Comparison of ENCODE assay signal across 21 cellular contexts in the genomic region with DNA sequence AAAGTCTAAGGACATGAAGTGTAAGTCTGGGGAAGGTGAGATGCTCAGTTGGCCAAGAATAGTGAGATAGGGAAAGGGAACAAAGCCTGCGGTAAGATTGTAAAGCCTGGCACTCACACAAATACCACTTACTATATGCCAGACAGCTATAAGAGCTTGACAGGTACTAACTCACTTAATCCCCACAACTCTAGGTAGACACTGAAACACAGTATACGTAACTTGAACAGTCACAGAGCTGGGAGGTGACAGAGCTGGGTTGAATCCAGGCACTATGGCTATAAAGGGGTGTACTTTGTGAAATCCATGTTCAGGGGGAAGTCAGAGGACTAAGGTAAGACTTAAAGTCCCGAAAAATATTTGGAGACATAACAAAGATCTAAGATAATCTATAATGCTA.
"Had no signal": no experiment of that assay in that cellular context is flagged by ENCODE, and none has a peak within 500 bp of the region (broad histone marks: within the 10 kb centered on the region; RNA-seq: fewer than 3 reads in every experiment).

No MANE protein-coding gene starts in this region.

- H3K9me3 ChIP-seq: adrenal gland, esophagus squamous epithelium, heart right ventricle, lower lobe of right lung, prostate gland, right atrium auricular region, stomach, testis had no signal

- ATAC-seq: activated naive CD4-positive, alpha-beta T cell treated with anti-CD3 and anti-CD28 coated beads, Interleukin-2, amount 50 U/mL, for 72 hours; activated T-cell treated with anti-CD3 and anti-CD28 coated beads, Interleukin-2, amount 50 U/mL, for 72 hours; lower lobe of right lung had no signal

- H3K27ac Mint-ChIP-seq: activated naive CD4-positive, alpha-beta T cell treated with anti-CD3 and anti-CD28 coated beads, Interleukin-2, amount 50 U/mL, for 72 hours; activated T-cell treated with anti-CD3 and anti-CD28 coated beads, Interleukin-2, amount 50 U/mL, for 72 hours; dendritic cell treated with granulocyte-macrophage colony-stimulating factor and Interleukin-4, amounts not matched to agents 40 ng/mL and 50 ng/mL, for 4 days; neural progenitor cell; type B pancreatic cell had no signal

- H3K4me2 ChIP-seq: neural progenitor cell had no signal

- H3K27me3 ChIP-seq: adrenal gland, esophagus squamous epithelium, heart right ventricle, neural progenitor cell, right atrium auricular region, stomach, testis had no signal

- H2AFZ ChIP-seq: neural progenitor cell had no signal

- H3K9me3 Mint-ChIP-seq: activated naive CD4-positive, alpha-beta T cell treated with anti-CD3 and anti-CD28 coated beads, Interleukin-2, amount 50 U/mL, for 72 hours; activated T-cell treated with anti-CD3 and anti-CD28 coated beads, Interleukin-2, amount 50 U/mL, for 72 hours; dendritic cell treated with granulocyte-macrophage colony-stimulating factor and Interleukin-4, amounts not matched to agents 40 ng/mL and 50 ng/mL, for 4 days; neural progenitor cell; type B pancreatic cell had no signal

- H3K36me3 Mint-ChIP-seq: activated naive CD4-positive, alpha-beta T cell treated with anti-CD3 and anti-CD28 coated beads, Interleukin-2, amount 50 U/mL, for 72 hours; neural progenitor cell had no signal

- H3K36me3 ChIP-seq: adrenal gland, esophagus squamous epithelium, heart right ventricle, lower lobe of right lung, neural progenitor cell, prostate gland, right atrium auricular region, stomach had no signal

- FAIRE-seq: endothelial cell of umbilical vein had no signal

- H3K4me1 ChIP-seq: prostate gland had no signal

- DNase-seq: activated CD4-positive, CD25-positive, alpha-beta regulatory T cell treated with anti-CD3 and anti-CD28 coated beads, Interleukin-2, amount 50 U/mL, for 72 hours; activated CD8-positive, alpha-beta memory T cell treated with anti-CD3 and anti-CD28 coated beads for 24 hours; activated gamma-delta T cell treated with Interleukin-2 at 50 U/mL for 16 hours; activated T-cell treated with anti-CD3 and anti-CD28 coated beads, Interleukin-2, amount 50 U/mL, for 72 hours; adrenal gland; effector CD8-positive, alpha-beta T cell; esophagus squamous epithelium; heart right ventricle; lower lobe of right lung; stimulated activated CD4-positive, alpha-beta T cell treated with anti-CD3 and anti-CD28 coated beads, Interleukin-12 subunit alpha, Interleukin-12 subunit beta, amount 100 ng/mL, for 4 hours; stimulated activated CD4-positive, alpha-beta T cell treated with anti-CD3 and anti-CD28 coated beads, Interleukin-1b, Interleukin-23, amount 100 ng/mL, for 48 hours; stomach; T1000; testis had no signal

- H3K4me3 ChIP-seq: adrenal gland, esophagus squamous epithelium, heart right ventricle, lower lobe of right lung, neural progenitor cell, prostate gland, right atrium auricular region, stomach, testis had no signal

- H3K9ac ChIP-seq: neural progenitor cell had no signal

- H3K27ac ChIP-seq: esophagus squamous epithelium, lower lobe of right lung, neural progenitor cell, prostate gland, right atrium auricular region, testis had no signal

- H3K4me1 Mint-ChIP-seq: neural progenitor cell had no signal

- H3K27me3 Mint-ChIP-seq: dendritic cell treated with granulocyte-macrophage colony-stimulating factor and Interleukin-4, amounts not matched to agents 40 ng/mL and 50 ng/mL, for 4 days; type B pancreatic cell had no signal

- H3K4me3 Mint-ChIP-seq: activated T-cell treated with anti-CD3 and anti-CD28 coated beads, Interleukin-2, amount 50 U/mL, for 72 hours; dendritic cell treated with granulocyte-macrophage colony-stimulating factor and Interleukin-4, amounts not matched to agents 40 ng/mL and 50 ng/mL, for 4 days; neural progenitor cell; type B pancreatic cell had no signal
